ENCODE assay signal across 20 cellular contexts in genomic region chr22:47681766-47682165, GRCh38.
"Had no signal": no experiment of that assay in that cellular context is flagged by ENCODE, and none has a peak within 500 bp of the region (broad histone marks: within the 10 kb centered on the region; RNA-seq: fewer than 3 reads in every experiment).

No MANE protein-coding gene starts in this region.

- H3K4me3 Mint-ChIP-seq: naive thymus-derived CD4-positive, alpha-beta T cell; stimulated activated effector memory CD8-positive, alpha-beta T cell treated with anti-CD3 and anti-CD28 coated beads, Interleukin-12 subunit alpha, Interleukin-12 subunit beta, amount 100 ng/mL, for 72 hours had no signal

- FAIRE-seq: colon, kidney had no signal

- H3K4me1 Mint-ChIP-seq: stimulated activated effector memory CD8-positive, alpha-beta T cell treated with anti-CD3 and anti-CD28 coated beads, Interleukin-12 subunit alpha, Interleukin-12 subunit beta, amount 100 ng/mL, for 72 hours had no signal

- H3K36me3 Mint-ChIP-seq: stimulated activated effector memory CD8-positive, alpha-beta T cell treated with anti-CD3 and anti-CD28 coated beads, Interleukin-12 subunit alpha, Interleukin-12 subunit beta, amount 100 ng/mL, for 72 hours had no signal

- DNase-seq: central memory CD4-positive, alpha-beta T cell; dorsolateral prefrontal cortex; effector CD4-positive, alpha-beta T cell; foreskin fibroblast; gastrocnemius medialis; kidney; left lung; mesenchymal stem cell; midbrain; naive thymus-derived CD4-positive, alpha-beta T cell; right cardiac atrium; sigmoid colon; stimulated activated CD4-positive, alpha-beta T cell treated with anti-CD3 and anti-CD28 coated beads, Interleukin-2, amount 100 ng/mL, for 24 hours; stimulated activated CD4-positive, alpha-beta T cell treated with anti-CD3 and anti-CD28 coated beads, Interleukin-4, amount 100 ng/mL, for 24 hours; stimulated activated naive CD8-positive, alpha-beta T cell treated with anti-CD3 and anti-CD28 coated beads, Interleukin-15, Interleukin-2, amounts not matched to agents 100 U/mL and 50 U/mL, for 24 hours; testis; tibial artery; upper lobe of left lung had no signal

- H3K27ac Mint-ChIP-seq: naive thymus-derived CD4-positive, alpha-beta T cell; stimulated activated effector memory CD8-positive, alpha-beta T cell treated with anti-CD3 and anti-CD28 coated beads, Interleukin-12 subunit alpha, Interleukin-12 subunit beta, amount 100 ng/mL, for 72 hours had no signal

- ATAC-seq: gastrocnemius medialis; left lung; naive thymus-derived CD4-positive, alpha-beta T cell; right cardiac atrium; stimulated activated effector memory CD8-positive, alpha-beta T cell treated with anti-CD3 and anti-CD28 coated beads, Interleukin-12 subunit alpha, Interleukin-12 subunit beta, amount 100 ng/mL, for 72 hours; stimulated activated naive CD8-positive, alpha-beta T cell treated with anti-CD3 and anti-CD28 coated beads, Interleukin-15, Interleukin-2, amounts not matched to agents 100 U/mL and 50 U/mL, for 24 hours had no signal
